ENCODE assay signal across 8 cellular contexts in genomic region chr12:8697120-8697475, GRCh38. TPM values are rescaled to one million over a fixed set of nuclear protein-coding genes. Genes with fewer than 3 reads are reported as not detected.
DNase-seq lines count a peak whose midpoint lies in the region; ATAC-seq and TF ChIP-seq lines count a peak whose summit lies in the region.

No MANE protein-coding gene starts in this region.

- peaks cover 44% of the 10 kb centered on the region for H3K4me1 Mint-ChIP-seq in progenitor cell of endocrine pancreas (ENCODE audit: low read depth)

- H3K27me3 ChIP-seq in GM23248 (replicated peaks; ENCODE audit: insufficient read depth) (no peaks in the 10 kb centered on the region), heart right ventricle (peaks cover 0 to 6% (median 0%) of the 10 kb centered on the region in 7 donors)

- H2AFZ ChIP-seq in GM23248 = peak overlapping the region; percentile 96

- no peaks in the 10 kb centered on the region for H3K9me3 Mint-ChIP-seq in activated naive CD4-positive, alpha-beta T cell treated with anti-CD3 and anti-CD28 coated beads, Interleukin-2, amount 50 U/mL, for 72 hours
- no peaks in the 10 kb centered on the region for H3K9me3 Mint-ChIP-seq in progenitor cell of endocrine pancreas (ENCODE audit: low read depth)

- 2 to 4% methylated on average over 16 to 21 of the region's 21 CpGs for WGBS in GM23248 (ENCODE audit: low coverage in 1 of 2, low lambda C conversion rate in 2 of 2, missing lambda C conversion rate in 2 of 2), 2 experiments
- WGBS in heart right ventricle, 2 donors = 0% methylated on average over 21 of the region's 21 CpGs

- DNase-seq in G401 (ENCODE audit: low spot score) (peak; percentile 71), GM23248 (peak; percentile 72), NB4 (ENCODE audit: low read depth) (no peak), heart right ventricle (peak in 1 of 2 donors; percentile 36), progenitor cell of endocrine pancreas (ENCODE audit: low spot score, unreplicated experiment) (no peak), omental fat pad (ENCODE audit: low spot score) (no peak)
- DNase-seq in activated naive CD4-positive, alpha-beta T cell treated with anti-CD3 and anti-CD28 coated beads, Interleukin-2, amount 50 U/mL, for 72 hours (ENCODE audit: low spot score in 2 of 2) = peak in 1 of 2 donors; percentile 34
- DNase-seq in activated effector memory CD4-positive, alpha-beta T cell treated with Interleukin-2 at 50 U/mL for 16 hours = no peak

- intact Hi-C loops in heart right ventricle (cut with DNase I) = no loop called here

- peak overlapping the region; percentile 93 for H3K9ac ChIP-seq in GM23248

- H4K20me1 ChIP-seq in GM23248 (ENCODE audit: insufficient read depth) = no peaks in the 10 kb centered on the region

- no peak for TF ChIP-seq POLR2A in NB4 (IDR thresholded peaks at IDR 0.05; ENCODE audit: extremely low read depth, insufficient read length)

- peak overlapping the region in 1 of 2 donors; percentile 68 for H3K27ac Mint-ChIP-seq in activated naive CD4-positive, alpha-beta T cell treated with anti-CD3 and anti-CD28 coated beads, Interleukin-2, amount 50 U/mL, for 72 hours
- peak overlapping the region; percentile 96 for H3K27ac Mint-ChIP-seq in progenitor cell of endocrine pancreas

- no peaks in the 10 kb centered on the region for H3K27me3 Mint-ChIP-seq in progenitor cell of endocrine pancreas

- TF ChIP-seq CTCF in NB4 (IDR thresholded peaks at IDR 0.05; ENCODE audit: low read depth, low read length) (no peak), heart right ventricle (IDR thresholded peaks at IDR 0.05) (peak in 1 of 9 donors; percentile 9), progenitor cell of endocrine pancreas (IDR thresholded peaks at IDR 0.05; ENCODE audit: unreplicated experiment) (peak; percentile 7), omental fat pad (IDR thresholded peaks at IDR 0.05) (no peak)

- H3K9me3 ChIP-seq in GM23248 (ENCODE audit: low read depth) (no peaks in the 10 kb centered on the region), heart right ventricle (no peaks in the 10 kb centered on the region)

- ATAC-seq in activated naive CD4-positive, alpha-beta T cell treated with anti-CD3 and anti-CD28 coated beads, Interleukin-2, amount 50 U/mL, for 72 hours = peak; percentile 19 to 27
- ATAC-seq in heart right ventricle (peak in 7 of 8 donors; percentile 3 to 43 (median 33)), omental fat pad (ENCODE audit: low FRiP score) (no peak)

- H3F3A ChIP-seq in GM23248 (ENCODE audit: insufficient read depth) = no peaks in the 10 kb centered on the region

- in situ Hi-C loops in G401 (cut with HindIII; ENCODE audit: low sequenced_read_pairs) (no loop called here), GM23248 (cut with MboI) (loop anchor here (25.0 kb wide), 1 partner anchor 340 kb away; no protein-coding TSS in a partner anchor)

- H3K27ac ChIP-seq in GM23248 = peak overlapping the region; percentile 69
- peak overlapping the region; percentile 53 to 97 (median 92) for H3K27ac ChIP-seq in heart right ventricle

- peaks cover 35% of the 10 kb centered on the region for H3K79me2 ChIP-seq in GM23248 (ENCODE audit: insufficient read depth)

- no peaks in the 10 kb centered on the region for H3K36me3 ChIP-seq in GM23248 (ENCODE audit: low read depth)
- peaks cover 0 to 3% (median 0%) of the 10 kb centered on the region in 9 donors for H3K36me3 ChIP-seq in heart right ventricle

- peak overlapping the region; percentile 89 for H3K4me3 Mint-ChIP-seq in progenitor cell of endocrine pancreas (ENCODE audit: low read depth)

- H3K4me2 ChIP-seq in GM23248 (ENCODE audit: unreplicated experiment) = peak overlapping the region; percentile 92

- H3K4me3 ChIP-seq in GM23248 (peak overlapping the region; percentile 88), NB4 (ENCODE audit: low read depth, low read length) (peak overlapping the region; percentile 55), heart right ventricle (peak overlapping the region; percentile 71 to 99 (median 94))

- H3K4me1 ChIP-seq in GM23248 (ENCODE audit: insufficient read depth) (peaks cover 11% of the 10 kb centered on the region; the same call in 1 of the 2 replicates), heart right ventricle (peaks cover 3 to 60% (median 35%) of the 10 kb centered on the region in 9 donors)

- H3K9me2 ChIP-seq in GM23248 (ENCODE audit: insufficient read depth) = no peaks in the 10 kb centered on the region

- peaks cover 0 to 5% of the 10 kb centered on the region in 2 donors for H3K36me3 Mint-ChIP-seq in activated naive CD4-positive, alpha-beta T cell treated with anti-CD3 and anti-CD28 coated beads, Interleukin-2, amount 50 U/mL, for 72 hours
- peaks cover 6% of the 10 kb centered on the region for H3K36me3 Mint-ChIP-seq in progenitor cell of endocrine pancreas (ENCODE audit: insufficient read depth)

RNA-seq across cellular contexts. Expression of gene RIMKLB, which starts 0.7 kb away (rescaled TPM):
- total RNA-seq in G401 (2014; rRNA removed; shearing (Covaris generic)) = 0.14 and 0.37 TPM in 2 replicates
- 21.9 and 23.2 TPM in 2 replicates for total RNA-seq in GM23248 (2014; rRNA removed; shearing (Covaris generic))
- 14.6 and 19.4 TPM in 2 replicates for polyA plus RNA-seq in GM23248 (2016; fragmentation: Nextera tagmentation; extraction: Ambion mirVana)
- total RNA-seq in activated naive CD4-positive, alpha-beta T cell treated with anti-CD3 and anti-CD28 coated beads, Interleukin-2, amount 50 U/mL, for 72 hours = 1 to 10 TPM; 2.2 to 4.5 TPM
- total RNA-seq in heart right ventricle = 10 to 100 TPM; 10.5 to 16.4 (median 12.6) TPM
- polyA plus RNA-seq in heart right ventricle = 10 to 100 TPM in 1 of 2 donors, 1 to 10 TPM in 1; 7.2 to 65.9 TPM
- total RNA-seq in progenitor cell of endocrine pancreas = 143 and 154 TPM in 2 replicates
- 100 to 1,000 TPM in 1 of 4 donors, 10 to 100 TPM in 3; 53.9 to 202 (median 62.6) TPM for total RNA-seq in omental fat pad

RNA-seq across cellular contexts. Expression of gene MFAP5, which starts 34.5 kb away (rescaled TPM):
- not detected in 2 replicates for total RNA-seq in G401 (2014; rRNA removed; shearing (Covaris generic))
- 344 and 390 TPM in 2 replicates for total RNA-seq in GM23248 (2014; rRNA removed; shearing (Covaris generic))
- polyA plus RNA-seq in GM23248 (2016; fragmentation: Nextera tagmentation; extraction: Ambion mirVana) = 678 and 679 TPM in 2 replicates
- not detected for total RNA-seq in activated naive CD4-positive, alpha-beta T cell treated with anti-CD3 and anti-CD28 coated beads, Interleukin-2, amount 50 U/mL, for 72 hours
- total RNA-seq in heart right ventricle = 10 to 100 TPM; 12.3 to 53.0 (median 22.7) TPM
- polyA plus RNA-seq in heart right ventricle = 10 to 100 TPM; 25.8 to 31.8 TPM
- total RNA-seq in progenitor cell of endocrine pancreas = not detected in 2 replicates
- total RNA-seq in omental fat pad = 100 to 1,000 TPM in 2 of 4 donors, 10 to 100 TPM in 2; 34.5 to 793 (median 148) TPM

Comparison
In these comparisons a context has a peak if more than half of its experiments do, and no peak if none do; other contexts are left out.
1. DNase-seq: peak in G401 (single experiment) and GM23248 (single experiment); none in NB4 (single experiment), progenitor cell of endocrine pancreas (single experiment), omental fat pad (single experiment) and activated effector memory CD4-positive, alpha-beta T cell treated with Interleukin-2 at 50 U/mL for 16 hours (single experiment).
2. RNA of gene MFAP5, which starts 34.5 kb away (total RNA-seq): 344 to 390 TPM in GM23248, 34.5 to 793 TPM in omental fat pad and 12.3 to 53.0 TPM in heart right ventricle; not detected in progenitor cell of endocrine pancreas, not detected in G401 and not detected in activated naive CD4-positive, alpha-beta T cell treated with anti-CD3 and anti-CD28 coated beads, Interleukin-2, amount 50 U/mL, for 72 hours; every median in the first group is over 10 times any median in the second.
3. Peak in every context shown above with its lines, with median percentiles within 50 percentile points of each other: H3K4me3 ChIP-seq.